In the genomic region with DNA sequence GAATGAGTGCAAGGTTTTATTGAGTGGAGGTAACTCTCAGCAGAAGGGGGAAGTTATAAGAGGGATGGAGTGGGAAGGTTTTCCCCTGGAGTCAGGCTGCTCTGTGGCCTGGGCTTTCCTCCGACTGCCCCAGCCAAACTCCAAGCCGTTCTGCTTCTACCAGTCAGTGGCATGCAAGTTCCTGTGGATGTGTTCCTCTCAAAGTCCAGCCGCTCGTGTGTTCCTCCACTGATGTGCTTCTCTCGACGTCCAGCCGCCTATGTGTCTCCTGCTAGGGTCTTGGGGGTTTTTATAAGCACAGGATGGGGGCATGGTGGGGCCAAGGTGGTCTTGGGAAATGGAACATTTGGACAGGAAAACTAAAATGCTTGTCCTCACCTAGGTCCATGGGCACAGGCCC, we compare ENCODE assay signal across 9 cellular contexts. TPM values are rescaled to one million over a fixed set of nuclear protein-coding genes. Genes with fewer than 3 reads are reported as not detected.
"Had no signal": no experiment of that assay in that cellular context is flagged by ENCODE, and none has a peak within 500 bp of the region (broad histone marks: within the 10 kb centered on the region; RNA-seq: fewer than 3 reads in every experiment).

No MANE protein-coding gene starts in this region.

- ATAC-seq: GM12878 had no signal

- H3K4me3 ChIP-seq: GM12878 had no signal

- FAIRE-seq: G401.6, GM12878, GM12891, GM12892, GM18507, GM19239 had no signal

- DNase-seq: GDM1, GF-D8 had no signal

RNA-seq across cellular contexts. Expression of a gene that starts 28.8 kb away (rescaled TPM):
- total RNA-seq: G401, GM12878 had no signal
- polyA plus RNA-seq: GM12878 had no signal
